8 cellular contexts compared by ENCODE assay signal in the genomic region with DNA sequence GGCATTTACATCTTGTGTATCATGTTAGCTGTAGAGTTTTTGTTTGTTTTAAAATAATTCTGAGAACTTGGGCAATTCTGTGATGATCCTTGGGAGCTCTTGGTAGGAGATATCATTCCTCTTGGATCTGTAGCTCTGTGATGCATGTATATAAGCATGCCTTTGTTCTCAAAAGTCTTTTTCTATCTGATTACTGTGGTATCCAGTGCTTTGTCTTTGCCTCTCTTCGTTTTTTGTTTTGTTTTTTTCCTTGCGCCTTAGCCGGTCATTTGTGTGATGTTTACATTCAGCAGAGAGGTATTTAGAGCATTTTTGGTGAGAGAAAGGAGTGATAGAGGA.
DNase-seq lines count a peak whose midpoint lies in the region; ATAC-seq and TF ChIP-seq lines count a peak whose summit lies in the region.

No MANE protein-coding gene starts in this region.

- TF ChIP-seq CTCF in breast epithelium (IDR thresholded peaks at IDR 0.05) = no peak
- TF ChIP-seq CTCF in lower lobe of right lung (IDR thresholded peaks at IDR 0.05) = no peak
- TF ChIP-seq CTCF in type B pancreatic cell (conservative IDR thresholded peaks at IDR 0.05) = no peak
- TF ChIP-seq CTCF in omental fat pad (IDR thresholded peaks at IDR 0.05) = no peak

- no peaks in the 10 kb centered on the region for H3K9me3 Mint-ChIP-seq in activated naive CD4-positive, alpha-beta T cell treated with anti-CD3 and anti-CD28 coated beads for 36 hours
- H3K9me3 Mint-ChIP-seq in type B pancreatic cell = no peaks in the 10 kb centered on the region

- no peak for TF ChIP-seq POLR2A in breast epithelium (IDR thresholded peaks at IDR 0.05)

- H3K36me3 ChIP-seq in breast epithelium (no peaks in the 10 kb centered on the region), lower lobe of right lung (no peaks in the 10 kb centered on the region)

- no peak overlapping the region for H3K27ac Mint-ChIP-seq in activated naive CD4-positive, alpha-beta T cell treated with anti-CD3 and anti-CD28 coated beads for 36 hours
- H3K27ac Mint-ChIP-seq in type B pancreatic cell = peak overlapping the region; percentile 70

- H3K4me1 ChIP-seq in breast epithelium = no peaks in the 10 kb centered on the region
- peaks cover 24% of the 10 kb centered on the region for H3K4me1 ChIP-seq in lower lobe of right lung

- H3K4me1 Mint-ChIP-seq in activated naive CD4-positive, alpha-beta T cell treated with anti-CD3 and anti-CD28 coated beads for 36 hours (ENCODE audit: low read depth) = peaks cover 9% of the 10 kb centered on the region
- H3K4me1 Mint-ChIP-seq in type B pancreatic cell (ENCODE audit: unreplicated experiment) = peaks cover 8% of the 10 kb centered on the region

- ATAC-seq in lower lobe of right lung (no peak), omental fat pad (ENCODE audit: low FRiP score) (no peak)

- no peaks in the 10 kb centered on the region for H3K27me3 ChIP-seq in breast epithelium
- H3K27me3 ChIP-seq in lower lobe of right lung (ENCODE audit: low read depth) = no peaks in the 10 kb centered on the region

- intact Hi-C loops in activated naive CD4-positive, alpha-beta T cell treated with anti-CD3 and anti-CD28 coated beads for 36 hours (cut with micrococcal nuclease) = loop anchor here (5.0 kb wide), 1 partner anchor 83 kb away; no protein-coding TSS in a partner anchor
- intact Hi-C loops in breast epithelium (cut with DNase I; ENCODE audit: low total_unique reads) = no loop called here
- intact Hi-C loops in lower lobe of right lung (cut with DNase I) = no loop called here

- H3K4me3 Mint-ChIP-seq in activated naive CD4-positive, alpha-beta T cell treated with anti-CD3 and anti-CD28 coated beads for 36 hours = peak overlapping the region; percentile 59
- peak overlapping the region; percentile 87 for H3K4me3 Mint-ChIP-seq in type B pancreatic cell

- H3K27ac ChIP-seq in breast epithelium = peak overlapping the region; percentile 86
- H3K27ac ChIP-seq in lower lobe of right lung = peak overlapping the region; percentile 79

- no peaks in the 10 kb centered on the region for H3K9me3 ChIP-seq in breast epithelium
- H3K9me3 ChIP-seq in lower lobe of right lung = no peaks in the 10 kb centered on the region

- DNase-seq in activated naive CD4-positive, alpha-beta T cell treated with anti-CD3 and anti-CD28 coated beads for 36 hours = no peak
- DNase-seq in activated naive CD4-positive, alpha-beta T cell (lab: John Stamatoyannopoulos, UW) = no peak
- DNase-seq in breast epithelium (ENCODE audit: low spot score in 2 of 2) (no peak), lower lobe of right lung (no peak), type B pancreatic cell (ENCODE audit: extremely low spot score, unreplicated experiment) (no peak), omental fat pad (ENCODE audit: low spot score) (no peak), UCSD-AML1 (lab: John Stamatoyannopoulos, UW; ENCODE audit: unreplicated experiment) (no peak)
- DNase-seq in activated CD8-positive, alpha-beta memory T cell treated with anti-CD3 and anti-CD28 coated beads, Interleukin-2, amount 50 U/mL, for 48 hours = no peak

- CTCF ChIA-PET in activated naive CD4-positive, alpha-beta T cell treated with anti-CD3 and anti-CD28 coated beads for 36 hours (lab: Charles Lee) = interaction anchor here (1.0 to 1.1 kb wide), 2 partner anchors 184 to 275 kb away, joined by 3 read pairs; no protein-coding TSS in a partner anchor

- H3K4me3 ChIP-seq in breast epithelium = peak overlapping the region; percentile 70 to 80 (median 79)
- peak overlapping the region; percentile 67 for H3K4me3 ChIP-seq in lower lobe of right lung

- peaks cover 32% of the 10 kb centered on the region for H3K36me3 Mint-ChIP-seq in activated naive CD4-positive, alpha-beta T cell treated with anti-CD3 and anti-CD28 coated beads for 36 hours (ENCODE audit: low read depth)
- H3K36me3 Mint-ChIP-seq in type B pancreatic cell = peaks cover 8% of the 10 kb centered on the region

- peaks cover 19% of the 10 kb centered on the region for H3K27me3 Mint-ChIP-seq in activated naive CD4-positive, alpha-beta T cell treated with anti-CD3 and anti-CD28 coated beads for 36 hours (ENCODE audit: low read depth)
- peaks cover 7% of the 10 kb centered on the region for H3K27me3 Mint-ChIP-seq in type B pancreatic cell
